1 cellular context compared by ENCODE assay signal in the genomic region with DNA sequence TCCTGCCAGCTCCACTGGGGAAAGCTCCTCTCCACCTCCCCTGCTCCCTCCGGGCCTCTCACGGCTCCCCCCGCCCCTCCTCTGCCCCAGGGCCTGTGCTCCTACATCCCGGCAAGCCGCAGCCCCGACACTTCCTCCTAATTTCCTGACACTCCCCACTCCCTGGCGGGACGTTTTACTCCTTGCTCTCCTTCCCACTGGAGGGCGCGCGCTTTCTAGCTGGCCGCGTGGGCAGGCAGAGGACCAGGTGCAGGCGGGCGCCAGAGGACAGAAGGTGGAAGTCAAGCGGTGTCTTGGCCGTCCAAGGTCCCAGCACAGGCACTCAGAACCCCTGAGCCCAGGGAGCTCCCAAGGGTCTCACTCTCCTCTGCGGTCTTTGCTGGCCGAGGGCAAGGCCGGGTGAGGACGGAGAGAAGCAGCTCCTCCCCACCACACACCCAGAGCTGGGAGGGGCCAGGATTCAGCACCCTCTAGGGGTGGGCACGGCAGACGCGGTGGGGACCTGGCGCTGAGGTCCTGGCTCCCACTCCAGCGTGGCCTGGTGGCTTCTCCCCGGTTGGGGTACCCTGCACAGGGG.
A peak's percentile ranks its signal among the peaks of the same experiment; 100 is the strongest.
TF ChIP-seq lines count a peak whose summit lies in the region.

No MANE protein-coding gene starts in this region.

TF ChIP-seq in K562, 482 proteins besides CTCF, POLR2A, EP300 and RAD21 (continued from another document and continues in another):
- TF ChIP-seq, protein P1, sequence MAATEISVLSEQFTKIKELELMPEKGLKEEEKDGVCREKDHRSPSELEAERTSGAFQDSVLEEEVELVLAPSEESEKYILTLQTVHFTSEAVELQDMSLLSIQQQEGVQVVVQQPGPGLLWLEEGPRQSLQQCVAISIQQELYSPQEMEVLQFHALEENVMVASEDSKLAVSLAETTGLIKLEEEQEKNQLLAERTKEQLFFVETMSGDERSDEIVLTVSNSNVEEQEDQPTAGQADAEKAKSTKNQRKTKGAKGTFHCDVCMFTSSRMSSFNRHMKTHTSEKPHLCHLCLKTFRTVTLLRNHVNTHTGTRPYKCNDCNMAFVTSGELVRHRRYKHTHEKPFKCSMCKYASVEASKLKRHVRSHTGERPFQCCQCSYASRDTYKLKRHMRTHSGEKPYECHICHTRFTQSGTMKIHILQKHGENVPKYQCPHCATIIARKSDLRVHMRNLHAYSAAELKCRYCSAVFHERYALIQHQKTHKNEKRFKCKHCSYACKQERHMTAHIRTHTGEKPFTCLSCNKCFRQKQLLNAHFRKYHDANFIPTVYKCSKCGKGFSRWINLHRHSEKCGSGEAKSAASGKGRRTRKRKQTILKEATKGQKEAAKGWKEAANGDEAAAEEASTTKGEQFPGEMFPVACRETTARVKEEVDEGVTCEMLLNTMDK (IDR thresholded peaks at IDR 0.05; ENCODE audit: borderline replicate concordance, insufficient read depth, low read depth, low read length, poor library complexity, severe bottlenecking): no peak
- peak; percentile 26; the same call in 1 of the 2 replicates for TF ChIP-seq NFIC (IDR thresholded peaks at IDR 0.05)
- TF ChIP-seq, protein P2, sequence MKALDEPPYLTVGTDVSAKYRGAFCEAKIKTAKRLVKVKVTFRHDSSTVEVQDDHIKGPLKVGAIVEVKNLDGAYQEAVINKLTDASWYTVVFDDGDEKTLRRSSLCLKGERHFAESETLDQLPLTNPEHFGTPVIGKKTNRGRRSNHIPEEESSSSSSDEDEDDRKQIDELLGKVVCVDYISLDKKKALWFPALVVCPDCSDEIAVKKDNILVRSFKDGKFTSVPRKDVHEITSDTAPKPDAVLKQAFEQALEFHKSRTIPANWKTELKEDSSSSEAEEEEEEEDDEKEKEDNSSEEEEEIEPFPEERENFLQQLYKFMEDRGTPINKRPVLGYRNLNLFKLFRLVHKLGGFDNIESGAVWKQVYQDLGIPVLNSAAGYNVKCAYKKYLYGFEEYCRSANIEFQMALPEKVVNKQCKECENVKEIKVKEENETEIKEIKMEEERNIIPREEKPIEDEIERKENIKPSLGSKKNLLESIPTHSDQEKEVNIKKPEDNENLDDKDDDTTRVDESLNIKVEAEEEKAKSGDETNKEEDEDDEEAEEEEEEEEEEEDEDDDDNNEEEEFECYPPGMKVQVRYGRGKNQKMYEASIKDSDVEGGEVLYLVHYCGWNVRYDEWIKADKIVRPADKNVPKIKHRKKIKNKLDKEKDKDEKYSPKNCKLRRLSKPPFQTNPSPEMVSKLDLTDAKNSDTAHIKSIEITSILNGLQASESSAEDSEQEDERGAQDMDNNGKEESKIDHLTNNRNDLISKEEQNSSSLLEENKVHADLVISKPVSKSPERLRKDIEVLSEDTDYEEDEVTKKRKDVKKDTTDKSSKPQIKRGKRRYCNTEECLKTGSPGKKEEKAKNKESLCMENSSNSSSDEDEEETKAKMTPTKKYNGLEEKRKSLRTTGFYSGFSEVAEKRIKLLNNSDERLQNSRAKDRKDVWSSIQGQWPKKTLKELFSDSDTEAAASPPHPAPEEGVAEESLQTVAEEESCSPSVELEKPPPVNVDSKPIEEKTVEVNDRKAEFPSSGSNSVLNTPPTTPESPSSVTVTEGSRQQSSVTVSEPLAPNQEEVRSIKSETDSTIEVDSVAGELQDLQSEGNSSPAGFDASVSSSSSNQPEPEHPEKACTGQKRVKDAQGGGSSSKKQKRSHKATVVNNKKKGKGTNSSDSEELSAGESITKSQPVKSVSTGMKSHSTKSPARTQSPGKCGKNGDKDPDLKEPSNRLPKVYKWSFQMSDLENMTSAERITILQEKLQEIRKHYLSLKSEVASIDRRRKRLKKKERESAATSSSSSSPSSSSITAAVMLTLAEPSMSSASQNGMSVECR (CRISPR knock-in tag; IDR thresholded peaks at IDR 0.05): no peak
- TF ChIP-seq IFI16 (CRISPR knock-in tag; IDR thresholded peaks at IDR 0.05): no peak
- TF ChIP-seq MIER1 (IDR thresholded peaks at IDR 0.05; ENCODE audit: low read depth): no peak
- TF ChIP-seq, protein P3, sequence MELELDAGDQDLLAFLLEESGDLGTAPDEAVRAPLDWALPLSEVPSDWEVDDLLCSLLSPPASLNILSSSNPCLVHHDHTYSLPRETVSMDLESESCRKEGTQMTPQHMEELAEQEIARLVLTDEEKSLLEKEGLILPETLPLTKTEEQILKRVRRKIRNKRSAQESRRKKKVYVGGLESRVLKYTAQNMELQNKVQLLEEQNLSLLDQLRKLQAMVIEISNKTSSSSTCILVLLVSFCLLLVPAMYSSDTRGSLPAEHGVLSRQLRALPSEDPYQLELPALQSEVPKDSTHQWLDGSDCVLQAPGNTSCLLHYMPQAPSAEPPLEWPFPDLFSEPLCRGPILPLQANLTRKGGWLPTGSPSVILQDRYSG (tag; conservative IDR thresholded peaks at IDR 0.05; ENCODE audit: low read depth): no peak
- no peak for TF ChIP-seq NCOA1 (IDR thresholded peaks at IDR 0.05; ENCODE audit: low read depth)
- TF ChIP-seq HMGN3 (IDR thresholded peaks at IDR 0.05; ENCODE audit: borderline replicate concordance, extremely low read depth, insufficient read length, low read depth, low read length): no peak
- TF ChIP-seq CXXC5 (CRISPR knock-in tag; IDR thresholded peaks at IDR 0.05): peak; percentile 53
- no peak for TF ChIP-seq TRIM28 (IDR thresholded peaks at IDR 0.05)
- TF ChIP-seq, protein P4, sequence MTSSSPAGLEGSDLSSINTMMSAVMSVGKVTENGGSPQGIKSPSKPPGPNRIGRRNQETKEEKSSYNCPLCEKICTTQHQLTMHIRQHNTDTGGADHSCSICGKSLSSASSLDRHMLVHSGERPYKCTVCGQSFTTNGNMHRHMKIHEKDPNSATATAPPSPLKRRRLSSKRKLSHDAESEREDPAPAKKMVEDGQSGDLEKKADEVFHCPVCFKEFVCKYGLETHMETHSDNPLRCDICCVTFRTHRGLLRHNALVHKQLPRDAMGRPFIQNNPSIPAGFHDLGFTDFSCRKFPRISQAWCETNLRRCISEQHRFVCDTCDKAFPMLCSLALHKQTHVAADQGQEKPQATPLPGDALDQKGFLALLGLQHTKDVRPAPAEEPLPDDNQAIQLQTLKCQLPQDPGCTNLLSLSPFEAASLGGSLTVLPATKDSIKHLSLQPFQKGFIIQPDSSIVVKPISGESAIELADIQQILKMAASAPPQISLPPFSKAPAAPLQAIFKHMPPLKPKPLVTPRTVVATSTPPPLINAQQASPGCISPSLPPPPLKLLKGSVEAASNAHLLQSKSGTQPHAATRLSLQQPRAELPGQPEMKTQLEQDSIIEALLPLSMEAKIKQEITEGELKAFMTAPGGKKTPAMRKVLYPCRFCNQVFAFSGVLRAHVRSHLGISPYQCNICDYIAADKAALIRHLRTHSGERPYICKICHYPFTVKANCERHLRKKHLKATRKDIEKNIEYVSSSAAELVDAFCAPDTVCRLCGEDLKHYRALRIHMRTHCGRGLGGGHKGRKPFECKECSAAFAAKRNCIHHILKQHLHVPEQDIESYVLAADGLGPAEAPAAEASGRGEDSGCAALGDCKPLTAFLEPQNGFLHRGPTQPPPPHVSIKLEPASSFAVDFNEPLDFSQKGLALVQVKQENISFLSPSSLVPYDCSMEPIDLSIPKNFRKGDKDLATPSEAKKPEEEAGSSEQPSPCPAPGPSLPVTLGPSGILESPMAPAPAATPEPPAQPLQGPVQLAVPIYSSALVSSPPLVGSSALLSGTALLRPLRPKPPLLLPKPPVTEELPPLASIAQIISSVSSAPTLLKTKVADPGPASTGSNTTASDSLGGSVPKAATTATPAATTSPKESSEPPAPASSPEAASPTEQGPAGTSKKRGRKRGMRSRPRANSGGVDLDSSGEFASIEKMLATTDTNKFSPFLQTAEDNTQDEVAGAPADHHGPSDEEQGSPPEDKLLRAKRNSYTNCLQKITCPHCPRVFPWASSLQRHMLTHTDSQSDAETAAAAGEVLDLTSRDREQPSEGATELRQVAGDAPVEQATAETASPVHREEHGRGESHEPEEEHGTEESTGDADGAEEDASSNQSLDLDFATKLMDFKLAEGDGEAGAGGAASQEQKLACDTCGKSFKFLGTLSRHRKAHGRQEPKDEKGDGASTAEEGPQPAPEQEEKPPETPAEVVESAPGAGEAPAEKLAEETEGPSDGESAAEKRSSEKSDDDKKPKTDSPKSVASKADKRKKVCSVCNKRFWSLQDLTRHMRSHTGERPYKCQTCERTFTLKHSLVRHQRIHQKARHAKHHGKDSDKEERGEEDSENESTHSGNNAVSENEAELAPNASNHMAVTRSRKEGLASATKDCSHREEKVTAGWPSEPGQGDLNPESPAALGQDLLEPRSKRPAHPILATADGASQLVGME (CRISPR knock-in tag; IDR thresholded peaks at IDR 0.05): no peak
- TF ChIP-seq CREBBP (IDR thresholded peaks at IDR 0.05; ENCODE audit: low read depth, low read length): no peak
- no peak for TF ChIP-seq FUS (optimal IDR thresholded peaks at IDR 0.05; ENCODE audit: low read depth, low read length)
- peak; percentile 52; the same call in 1 of the 2 replicates for TF ChIP-seq ESRRA (IDR thresholded peaks at IDR 0.05; ENCODE audit: borderline replicate concordance, low read depth)
- TF ChIP-seq CBX3 (IDR thresholded peaks at IDR 0.05; ENCODE audit: borderline replicate concordance in 1 of 2, low read length in 2 of 2): no peak
- TF ChIP-seq EZH2 (IDR thresholded peaks at IDR 0.05; ENCODE audit: borderline replicate concordance, low read depth, low read length): no peak
- TF ChIP-seq, protein P5, sequence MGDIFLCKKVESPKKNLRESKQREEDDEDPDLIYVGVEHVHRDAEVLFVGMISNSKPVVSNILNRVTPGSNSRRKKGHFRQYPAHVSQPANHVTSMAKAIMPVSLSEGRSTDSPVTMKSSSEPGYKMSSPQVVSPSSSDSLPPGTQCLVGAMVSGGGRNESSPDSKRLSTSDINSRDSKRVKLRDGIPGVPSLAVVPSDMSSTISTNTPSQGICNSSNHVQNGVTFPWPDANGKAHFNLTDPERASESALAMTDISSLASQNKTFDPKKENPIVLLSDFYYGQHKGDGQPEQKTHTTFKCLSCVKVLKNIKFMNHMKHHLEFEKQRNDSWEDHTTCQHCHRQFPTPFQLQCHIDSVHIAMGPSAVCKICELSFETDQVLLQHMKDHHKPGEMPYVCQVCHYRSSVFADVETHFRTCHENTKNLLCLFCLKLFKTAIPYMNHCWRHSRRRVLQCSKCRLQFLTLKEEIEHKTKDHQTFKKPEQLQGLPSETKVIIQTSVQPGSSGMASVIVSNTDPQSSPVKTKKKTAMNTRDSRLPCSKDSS (IDR thresholded peaks at IDR 0.05; ENCODE audit: low read depth, partially characterized antibody): no peak
- TF ChIP-seq, protein P6, sequence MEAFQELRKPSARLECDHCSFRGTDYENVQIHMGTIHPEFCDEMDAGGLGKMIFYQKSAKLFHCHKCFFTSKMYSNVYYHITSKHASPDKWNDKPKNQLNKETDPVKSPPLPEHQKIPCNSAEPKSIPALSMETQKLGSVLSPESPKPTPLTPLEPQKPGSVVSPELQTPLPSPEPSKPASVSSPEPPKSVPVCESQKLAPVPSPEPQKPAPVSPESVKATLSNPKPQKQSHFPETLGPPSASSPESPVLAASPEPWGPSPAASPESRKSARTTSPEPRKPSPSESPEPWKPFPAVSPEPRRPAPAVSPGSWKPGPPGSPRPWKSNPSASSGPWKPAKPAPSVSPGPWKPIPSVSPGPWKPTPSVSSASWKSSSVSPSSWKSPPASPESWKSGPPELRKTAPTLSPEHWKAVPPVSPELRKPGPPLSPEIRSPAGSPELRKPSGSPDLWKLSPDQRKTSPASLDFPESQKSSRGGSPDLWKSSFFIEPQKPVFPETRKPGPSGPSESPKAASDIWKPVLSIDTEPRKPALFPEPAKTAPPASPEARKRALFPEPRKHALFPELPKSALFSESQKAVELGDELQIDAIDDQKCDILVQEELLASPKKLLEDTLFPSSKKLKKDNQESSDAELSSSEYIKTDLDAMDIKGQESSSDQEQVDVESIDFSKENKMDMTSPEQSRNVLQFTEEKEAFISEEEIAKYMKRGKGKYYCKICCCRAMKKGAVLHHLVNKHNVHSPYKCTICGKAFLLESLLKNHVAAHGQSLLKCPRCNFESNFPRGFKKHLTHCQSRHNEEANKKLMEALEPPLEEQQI (IDR thresholded peaks at IDR 0.05): no peak
- TF ChIP-seq ARHGAP35 (IDR thresholded peaks at IDR 0.05; ENCODE audit: partially characterized antibody): no peak
- TF ChIP-seq, protein P7, sequence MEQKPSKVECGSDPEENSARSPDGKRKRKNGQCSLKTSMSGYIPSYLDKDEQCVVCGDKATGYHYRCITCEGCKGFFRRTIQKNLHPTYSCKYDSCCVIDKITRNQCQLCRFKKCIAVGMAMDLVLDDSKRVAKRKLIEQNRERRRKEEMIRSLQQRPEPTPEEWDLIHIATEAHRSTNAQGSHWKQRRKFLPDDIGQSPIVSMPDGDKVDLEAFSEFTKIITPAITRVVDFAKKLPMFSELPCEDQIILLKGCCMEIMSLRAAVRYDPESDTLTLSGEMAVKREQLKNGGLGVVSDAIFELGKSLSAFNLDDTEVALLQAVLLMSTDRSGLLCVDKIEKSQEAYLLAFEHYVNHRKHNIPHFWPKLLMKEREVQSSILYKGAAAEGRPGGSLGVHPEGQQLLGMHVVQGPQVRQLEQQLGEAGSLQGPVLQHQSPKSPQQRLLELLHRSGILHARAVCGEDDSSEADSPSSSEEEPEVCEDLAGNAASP (IDR thresholded peaks at IDR 0.05): no peak
- no peak for TF ChIP-seq KAT8 (IDR thresholded peaks at IDR 0.05; ENCODE audit: low read depth)
- TF ChIP-seq ZNF121 (CRISPR knock-in tag; conservative IDR thresholded peaks at IDR 0.05): no peak
- no peak for TF ChIP-seq SLC30A9 (CRISPR knock-in tag; IDR thresholded peaks at IDR 0.05)
- no peak for TF ChIP-seq FOXK1 (CRISPR knock-in tag; IDR thresholded peaks at IDR 0.05; ENCODE audit: borderline replicate concordance)
- no peak for TF ChIP-seq MEIS2 (IDR thresholded peaks at IDR 0.05; ENCODE audit: partially characterized antibody)
- TF ChIP-seq LARP7 (IDR thresholded peaks at IDR 0.05): no peak
- no peak for TF ChIP-seq SP2 (IDR thresholded peaks at IDR 0.05; ENCODE audit: extremely low read depth, low read depth, low read length, poor library complexity, severe bottlenecking)
- TF ChIP-seq, protein P8, sequence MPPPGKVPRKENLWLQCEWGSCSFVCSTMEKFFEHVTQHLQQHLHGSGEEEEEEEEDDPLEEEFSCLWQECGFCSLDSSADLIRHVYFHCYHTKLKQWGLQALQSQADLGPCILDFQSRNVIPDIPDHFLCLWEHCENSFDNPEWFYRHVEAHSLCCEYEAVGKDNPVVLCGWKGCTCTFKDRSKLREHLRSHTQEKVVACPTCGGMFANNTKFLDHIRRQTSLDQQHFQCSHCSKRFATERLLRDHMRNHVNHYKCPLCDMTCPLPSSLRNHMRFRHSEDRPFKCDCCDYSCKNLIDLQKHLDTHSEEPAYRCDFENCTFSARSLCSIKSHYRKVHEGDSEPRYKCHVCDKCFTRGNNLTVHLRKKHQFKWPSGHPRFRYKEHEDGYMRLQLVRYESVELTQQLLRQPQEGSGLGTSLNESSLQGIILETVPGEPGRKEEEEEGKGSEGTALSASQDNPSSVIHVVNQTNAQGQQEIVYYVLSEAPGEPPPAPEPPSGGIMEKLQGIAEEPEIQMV (tag; conservative IDR thresholded peaks at IDR 0.05; ENCODE audit: low read depth): no peak
- no peak for TF ChIP-seq ETS2 (tag; IDR thresholded peaks at IDR 0.05; ENCODE audit: borderline replicate concordance, poor library complexity, severe bottlenecking)
- TF ChIP-seq, protein P9, sequence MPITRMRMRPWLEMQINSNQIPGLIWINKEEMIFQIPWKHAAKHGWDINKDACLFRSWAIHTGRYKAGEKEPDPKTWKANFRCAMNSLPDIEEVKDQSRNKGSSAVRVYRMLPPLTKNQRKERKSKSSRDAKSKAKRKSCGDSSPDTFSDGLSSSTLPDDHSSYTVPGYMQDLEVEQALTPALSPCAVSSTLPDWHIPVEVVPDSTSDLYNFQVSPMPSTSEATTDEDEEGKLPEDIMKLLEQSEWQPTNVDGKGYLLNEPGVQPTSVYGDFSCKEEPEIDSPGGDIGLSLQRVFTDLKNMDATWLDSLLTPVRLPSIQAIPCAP (CRISPR knock-in tag; IDR thresholded peaks at IDR 0.05; ENCODE audit: borderline replicate concordance): no peak
- peak; percentile 58 to 68; a peak in 3 of 4 replicates for TF ChIP-seq MAZ (CRISPR knock-in tag; conservative IDR thresholded peaks at IDR 0.05 in 1 of 2, IDR thresholded peaks at IDR 0.05 in 1 of 2)
